Comparison of ENCODE assay signal across 8 cellular contexts in the genomic region with DNA sequence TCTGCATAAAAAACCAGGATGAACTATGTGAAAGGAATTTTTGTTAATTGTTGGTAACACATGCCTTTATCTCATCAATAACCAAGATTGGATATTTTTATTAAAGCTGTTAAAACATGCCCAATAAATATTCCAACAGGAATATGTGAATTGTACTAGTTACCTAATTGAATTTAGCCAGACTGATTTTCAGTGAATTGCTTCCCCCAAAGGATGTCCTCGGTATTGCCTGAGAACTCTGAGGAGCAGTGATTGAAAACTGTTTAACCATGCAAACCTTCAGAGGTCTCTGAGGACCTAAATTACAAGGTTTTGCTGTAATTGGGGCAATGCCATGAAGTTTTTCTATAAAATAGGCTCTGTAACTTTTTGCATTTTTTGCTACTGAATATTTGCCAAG.
DNase-seq lines count a peak whose midpoint lies in the region; ATAC-seq, FAIRE-seq and TF ChIP-seq lines count a peak whose summit lies in the region.

No MANE protein-coding gene starts in this region.

- H3K27me3 ChIP-seq in CD4-positive, alpha-beta T cell (ENCODE audit: control insufficient read depth, insufficient read depth, low read length) = no peaks in the 10 kb centered on the region
- H3K27me3 ChIP-seq in GM12878 (replicated peaks in 1 of 2; ENCODE audit: control insufficient read depth in 2 of 2, insufficient read depth in 2 of 2, low read length in 1 of 2) = no peaks in the 10 kb centered on the region
- H3K27me3 ChIP-seq in mesenchymal stem cell (ENCODE audit: control insufficient read depth in 1 of 2, insufficient read depth in 1 of 2, low read length in 2 of 2) = no peaks in the 10 kb centered on the region

- peaks cover 44% of the 10 kb centered on the region for H3K4me1 Mint-ChIP-seq in CD4-positive, alpha-beta T cell (ENCODE audit: low read depth)

- H3K36me3 ChIP-seq in GM12878 (ENCODE audit: control insufficient read depth in 2 of 2, insufficient read depth in 2 of 2, low read length in 1 of 2) = peaks cover 0 to 5% of the 10 kb centered on the region in 2 experiments; a peak in 1 of 4 replicates
- peaks cover 3 to 57% of the 10 kb centered on the region in 2 experiments for H3K36me3 ChIP-seq in mesenchymal stem cell (ENCODE audit: control insufficient read depth in 1 of 2, insufficient read depth in 2 of 2, low read depth in 1 of 2, low read length in 2 of 2)

- no peak overlapping the region for H2BK12ac ChIP-seq in mesenchymal stem cell (ENCODE audit: low read length in 2 of 2)

- no peak overlapping the region for H2AFZ ChIP-seq in GM12878 (ENCODE audit: control insufficient read depth, low read depth, low read length)
- no peak overlapping the region for H2AFZ ChIP-seq in mesenchymal stem cell (ENCODE audit: low read depth, low read length)

- H3K9me3 Mint-ChIP-seq in CD4-positive, alpha-beta T cell = no peaks in the 10 kb centered on the region

- in situ Hi-C loops in GM12878 (cut with MboI) = no loop called here

- no peak overlapping the region for H3K4me2 ChIP-seq in GM12878 (ENCODE audit: control insufficient read depth, insufficient read depth)
- no peak overlapping the region for H3K4me2 ChIP-seq in mesenchymal stem cell (ENCODE audit: low read length, poor library complexity, severe bottlenecking)

- no peak overlapping the region for H4K91ac ChIP-seq in mesenchymal stem cell (ENCODE audit: low read length)

- no peak overlapping the region for H3K14ac ChIP-seq in mesenchymal stem cell (ENCODE audit: low read length in 2 of 2)

- POLR2A ChIA-PET in CD4-positive, alpha-beta T cell (lab: Charles Lee) = interaction anchor here (1.2 kb wide), 1 partner anchor 11 kb away, joined by 6 read pairs; no protein-coding TSS in a partner anchor
- POLR2A ChIA-PET in GM12878 (lab: Charles Lee) = interaction anchor here (0.6 kb wide), 1 partner anchor 71 kb away, joined by 3 read pairs; no protein-coding TSS in a partner anchor

- no peak for FAIRE-seq in GM12878 (lab: Jason Lieb, UNC)

- no peak for TF ChIP-seq EP300 in GM12878 (IDR thresholded peaks at IDR 0.05; ENCODE audit: borderline replicate concordance in 1 of 2, control insufficient read depth in 1 of 2, low read depth in 2 of 2, low read length in 2 of 2)

- H3K36me3 Mint-ChIP-seq in CD4-positive, alpha-beta T cell (ENCODE audit: low read depth) = peaks cover 76% of the 10 kb centered on the region

- no peaks in the 10 kb centered on the region for H3K79me2 ChIP-seq in GM12878 (ENCODE audit: control insufficient read depth, insufficient read depth, low read length)

- no peak overlapping the region for H3K4ac ChIP-seq in mesenchymal stem cell (ENCODE audit: low read depth in 1 of 2, low read length in 2 of 2)

- CTCF ChIA-PET in CD4-positive, alpha-beta T cell (lab: Charles Lee) = no interaction called here
- CTCF ChIA-PET in GM12878 (lab: Yijun Ruan, JAX) = interaction anchor here (0.8 to 1.3 kb wide), 2 partner anchors 10 to 318 kb away, joined by 3 read pairs; no protein-coding TSS in a partner anchor

- no TSS peak for BruUV-seq in GM12878 (replicated peaks; lab: Mats Ljungman, UMichigan)

- no peak overlapping the region for H3K23ac ChIP-seq in mesenchymal stem cell (ENCODE audit: low read length in 2 of 2)

- no peak overlapping the region for H2BK120ac ChIP-seq in mesenchymal stem cell (ENCODE audit: low read depth, low read length)

- no peak overlapping the region for H3K9ac ChIP-seq in GM12878 (ENCODE audit: control insufficient read depth, insufficient read depth, low read length)
- H3K9ac ChIP-seq in mesenchymal stem cell (ENCODE audit: low read length) = no peak overlapping the region

- no peak overlapping the region for H3K27ac ChIP-seq in CD4-positive, alpha-beta T cell (ENCODE audit: low read depth, low read length)
- H3K27ac ChIP-seq in GM12878 (ENCODE audit: control insufficient read depth, insufficient read depth) = no peak overlapping the region
- no peak overlapping the region for H3K27ac ChIP-seq in mesenchymal stem cell (ENCODE audit: low read length, poor library complexity, severe bottlenecking)

- H3K4me3 Mint-ChIP-seq in CD4-positive, alpha-beta T cell = no peak overlapping the region

- H3K79me1 ChIP-seq in mesenchymal stem cell (replicated peaks; ENCODE audit: low read length, poor library complexity, severe bottlenecking) = peaks cover 4% of the 10 kb centered on the region

- H2AK5ac ChIP-seq in mesenchymal stem cell (ENCODE audit: low read length, severe bottlenecking) = no peak overlapping the region

- H4K20me1 ChIP-seq in GM12878 (ENCODE audit: control insufficient read depth, insufficient read depth) = no peaks in the 10 kb centered on the region

- ATAC-seq in CD4-positive, alpha-beta T cell (ENCODE audit: poor library complexity) = peak; percentile 34
- peak; percentile 65; the same call in 2 of the 3 replicates for ATAC-seq in GM12878
- ATAC-seq in HG03521 (IDR thresholded peaks at IDR 0.05; ENCODE audit: unreplicated experiment) = no peak
- no peak for ATAC-seq in GM21360 (IDR thresholded peaks at IDR 0.05; ENCODE audit: unreplicated experiment)

- SMC1A ChIA-PET in GM12878 (lab: Charles Lee; ENCODE audit: uncharacterized antibody, unreplicated experiment) = no interaction called here

- intact Hi-C loops in CD4-positive, alpha-beta T cell (cut with DNase I, micrococcal nuclease) = loop anchor here (1.0 to 10.0 kb wide), 3 partner anchors 264 to 314 kb away; a partner anchor contains a TSS
- intact Hi-C loops in GM12878 (cut with micrococcal nuclease; ENCODE audit: unreplicated experiment) = no loop called here

- H3K18ac ChIP-seq in mesenchymal stem cell (ENCODE audit: low read depth in 1 of 2, low read length in 2 of 2) = no peak overlapping the region

- WGBS in GM12878 (ENCODE audit: insufficient coverage, insufficient replicate concordance, low lambda C conversion rate, missing lambda C conversion rate) = 100% methylated on average over 1 of the region's 1 CpG
- WGBS in mesenchymal stem cell = 88% methylated on average over 1 of the region's 1 CpG

- H3K4me1 ChIP-seq in GM12878 (ENCODE audit: control insufficient read depth, insufficient read depth, low read length) (no peaks in the 10 kb centered on the region), mesenchymal stem cell (ENCODE audit: control insufficient read depth, insufficient read depth, low read depth, low read length) (no peaks in the 10 kb centered on the region)

- TF ChIP-seq CTCF in CD4-positive, alpha-beta T cell (IDR thresholded peaks at IDR 0.05) = peak; percentile 36
- TF ChIP-seq CTCF in HFF-Myc (IDR thresholded peaks at IDR 0.05; ENCODE audit: low read depth, low read length, missing control alignments) = peak; percentile 28
- peak; percentile 15 to 38 (median 24); a peak in 2 of 6 replicates for TF ChIP-seq CTCF in GM12878 (IDR thresholded peaks at IDR 0.05 in 2 of 3, conservative IDR thresholded peaks at IDR 0.05 in 1 of 3; ENCODE audit: control insufficient read depth in 2 of 3, extremely low read depth in 1 of 3, insufficient read depth in 1 of 3, low read depth in 3 of 3, low read length in 3 of 3)

- no peak for TF ChIP-seq POLR2A in GM12878 (IDR thresholded peaks at IDR 0.05; ENCODE audit: low read depth, low read length)

- H3K4me3 ChIP-seq in HFF-Myc (replicated peaks; ENCODE audit: low read depth, low read length) (no peak overlapping the region), GM12878 (no peak overlapping the region), mesenchymal stem cell (ENCODE audit: insufficient read depth in 1 of 2, low read depth in 1 of 2, low read length in 2 of 2) (no peak overlapping the region)

- TF ChIP-seq RAD21 in GM12878 (IDR thresholded peaks at IDR 0.05; ENCODE audit: insufficient read depth, low read depth, low read length) = 0 out of 2 replicates have a peak, but pooled peaks have one; percentile 31

- no peak overlapping the region for H2BK15ac ChIP-seq in mesenchymal stem cell (ENCODE audit: low read depth, poor library complexity, severe bottlenecking)

- H3K27ac Mint-ChIP-seq in CD4-positive, alpha-beta T cell = no peak overlapping the region

- no peaks in the 10 kb centered on the region for H3K9me3 ChIP-seq in CD4-positive, alpha-beta T cell (ENCODE audit: control insufficient read depth, low read length)
- H3K9me3 ChIP-seq in GM12878 (replicated peaks; ENCODE audit: control insufficient read depth, insufficient read depth, low read length) (no peaks in the 10 kb centered on the region), mesenchymal stem cell (ENCODE audit: control insufficient read depth, low read length) (no peaks in the 10 kb centered on the region)

- H2BK5ac ChIP-seq in mesenchymal stem cell (ENCODE audit: low read depth, low read length, poor library complexity, severe bottlenecking) = no peak overlapping the region

- RAD21 ChIA-PET in GM12878 (lab: Charles Lee; ENCODE audit: unreplicated experiment) = no interaction called here

- no peak overlapping the region for H4K8ac ChIP-seq in mesenchymal stem cell (ENCODE audit: low read length)

- no peaks in the 10 kb centered on the region for H3K27me3 Mint-ChIP-seq in CD4-positive, alpha-beta T cell

- DNase-seq in CD4-positive, alpha-beta T cell = no peak
- DNase-seq in HFF-Myc (ENCODE audit: extremely low read depth, low read depth) = no peak
- DNase-seq in GM12878 (ENCODE audit: low read depth, low spot score) = no peak
- DNase-seq in mesenchymal stem cell = peak; percentile 22
- no peak for DNase-seq in retina
- no peak for DNase-seq in NCI-H1092 (lab: John Stamatoyannopoulos, UW)

TF ChIP-seq in GM12878, 131 proteins besides CTCF, POLR2A, EP300 and RAD21 (continues in another document):
- TF ChIP-seq SMAD5 (IDR thresholded peaks at IDR 0.05; ENCODE audit: low read depth) = no peak

Comparison
In these comparisons a context has a peak if more than half of its experiments do, and no peak if none do; other contexts are left out.
1. ATAC-seq: peak in CD4-positive, alpha-beta T cell (single experiment) and GM12878 (single experiment); none in HG03521 (single experiment) and GM21360 (single experiment).
2. Peak in every context shown above with its lines, with median percentiles within 50 percentile points of each other: CTCF ChIP-seq.